1 cellular context compared by ENCODE assay signal in genomic region chr1:45322486-45323040, GRCh38.
TF ChIP-seq lines count a peak whose summit lies in the region.

No MANE protein-coding gene starts in this region.

TF ChIP-seq in GM23338, 12 proteins besides CTCF, POLR2A, EP300 and RAD21 (continued from another document):
- TF ChIP-seq REST (IDR thresholded peaks at IDR 0.05; ENCODE audit: unreplicated experiment) (no peak), CREB1 (CRISPR knock-in tag; IDR thresholded peaks at IDR 0.05; ENCODE audit: low read depth) (no peak), ZNF462 (CRISPR knock-in tag; IDR thresholded peaks at IDR 0.05) (no peak), POLR2AphosphoS5 (IDR thresholded peaks at IDR 0.05; ENCODE audit: low read depth) (no peak)
